ENCODE assay signal across 8 cellular contexts in the genomic region with DNA sequence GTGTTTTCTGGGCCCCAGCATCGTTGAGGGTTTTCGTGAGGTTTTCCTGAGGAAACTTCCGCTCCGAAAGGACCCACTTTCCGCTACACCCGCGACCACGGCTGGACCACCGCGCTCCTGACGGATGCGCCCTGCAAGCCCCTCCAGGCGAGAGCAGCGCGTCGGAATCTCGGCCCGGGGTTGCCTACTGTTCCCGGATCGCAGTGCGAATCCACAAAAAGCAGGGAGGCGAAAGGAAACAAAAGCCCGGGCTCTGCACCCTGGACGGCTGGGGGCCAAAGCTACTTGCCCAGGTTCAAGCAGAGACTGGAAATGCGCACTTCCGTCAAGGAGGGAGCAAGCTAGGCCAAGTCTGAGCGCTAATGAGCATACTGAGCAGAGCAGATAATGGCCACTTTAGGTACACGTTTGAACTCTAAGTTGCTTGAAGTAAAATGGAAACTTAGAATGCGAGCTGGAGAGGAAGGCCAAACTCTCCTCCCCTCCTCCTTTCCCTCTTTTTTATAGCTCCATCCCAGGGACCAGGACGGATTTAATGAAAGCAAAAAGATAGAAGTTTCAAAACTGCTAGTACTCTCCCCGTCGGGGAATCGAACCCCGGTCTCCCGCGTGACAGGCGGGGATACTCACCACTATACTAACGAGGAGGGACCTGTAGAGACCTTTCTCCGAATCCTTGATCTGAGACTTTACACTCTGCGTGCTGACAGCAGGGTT. TPM values are rescaled to one million over a fixed set of nuclear protein-coding genes. Genes with fewer than 3 reads are reported as not detected.
A peak's percentile ranks its signal among the peaks of the same experiment; 100 is the strongest.
DNase-seq lines count a peak whose midpoint lies in the region; ATAC-seq and TF ChIP-seq lines count a peak whose summit lies in the region.

No MANE protein-coding gene starts in this region.

- POLR2A ChIA-PET in AG04450 (lab: Yijun Ruan, JAX) = interaction anchor here (0.6 to 4.4 kb wide), 13 partner anchors 11 to 102 kb away, joined by 3 to 25 read pairs (median 6); a partner anchor contains a TSS

- DNase-seq in AG04450 (ENCODE audit: low read depth, low spot score) (peak; percentile 68), NCI-H345 treated with DMSO at 0.1 percent for 48 hours (lab: John Stamatoyannopoulos, UW; ENCODE audit: unreplicated experiment) (peak; percentile 77), left lobe of liver (ENCODE audit: low spot score) (peak; percentile 91)
- peak; percentile 92 for DNase-seq in activated CD4-positive, alpha-beta T cell treated with anti-CD3 and anti-CD28 coated beads for 48 hours
- peak; percentile 90 to 94 for DNase-seq in stimulated activated CD4-positive, alpha-beta T cell treated with anti-CD3 and anti-CD28 coated beads, Interleukin-2, amount 100 ng/mL, for 24 hours

- H3K9me3 ChIP-seq in AG04450 (ENCODE audit: control insufficient read depth, insufficient read depth, low read length) = no peaks in the 10 kb centered on the region; the same call in 1 of the 2 replicates

- no peak for TF ChIP-seq CTCF in AG04450 (IDR thresholded peaks at IDR 0.05; ENCODE audit: low read depth, low read length)

- H3K27me3 ChIP-seq in AG04450 (ENCODE audit: control insufficient read depth, insufficient read depth, low read length) = no peaks in the 10 kb centered on the region

- ATAC-seq in GM18868 (IDR thresholded peaks at IDR 0.05; ENCODE audit: unreplicated experiment) = peak; percentile 34
- ATAC-seq in HG03139 (IDR thresholded peaks at IDR 0.05; ENCODE audit: unreplicated experiment) = peak; percentile 34
- peak; percentile 61 for ATAC-seq in left lobe of liver

- CTCF ChIA-PET in AG04450 (lab: Charles Lee) = interaction anchor here (1.3 to 3.6 kb wide), 4 partner anchors 26 to 103 kb away, joined by 3 to 15 read pairs (median 8); a partner anchor contains a TSS

- peak overlapping the region; percentile 87 for H3K4me3 ChIP-seq in AG04450 (ENCODE audit: low read depth, low read length)

- H3K27ac ChIP-seq in AG04450 (ENCODE audit: low read depth, low read length) (peak overlapping the region; percentile 94), cingulate gyrus (ENCODE audit: low read depth, low read length) (peak overlapping the region; percentile 96)

RNA-seq across cellular contexts. Expression of a gene that starts 11.4 kb away (rescaled TPM):
- 5.9 and 7.7 TPM in 2 replicates for polyA plus RNA-seq in AG04450 (2011; rRNA removed)
- 8.6 and 12.1 TPM in 2 replicates for polyA minus RNA-seq in AG04450 (2011; rRNA and poly(A)+ RNA removed)
- 0.68 TPM for total RNA-seq in left lobe of liver

RNA-seq across cellular contexts. Expression of a gene that starts 26.0 kb away (rescaled TPM):
- 6.1 and 7.3 TPM in 2 replicates for polyA plus RNA-seq in AG04450 (2011; rRNA removed)
- 12.2 and 17.3 TPM in 2 replicates for polyA minus RNA-seq in AG04450 (2011; rRNA and poly(A)+ RNA removed)
- 18.1 TPM for total RNA-seq in left lobe of liver

RNA-seq across cellular contexts. Expression of a gene that starts 27.3 kb away (rescaled TPM):
- polyA plus RNA-seq in AG04450 (2011; rRNA removed) = 14.0 and 18.5 TPM in 2 replicates
- polyA minus RNA-seq in AG04450 (2011; rRNA and poly(A)+ RNA removed) = 26.5 and 49.1 TPM in 2 replicates
- 18.9 TPM for total RNA-seq in left lobe of liver

RNA-seq across cellular contexts. Expression of a gene that starts 31.8 kb away (rescaled TPM):
- polyA plus RNA-seq in AG04450 (2011; rRNA removed) = 2.3 and 2.7 TPM in 2 replicates
- polyA minus RNA-seq in AG04450 (2011; rRNA and poly(A)+ RNA removed) = 2.6 and 3.0 TPM in 2 replicates
- total RNA-seq in left lobe of liver = 4.5 TPM

RNA-seq across cellular contexts. Expression of a gene that starts 45.6 kb away (rescaled TPM):
- 8.7 and 9.6 TPM in 2 replicates for polyA plus RNA-seq in AG04450 (2011; rRNA removed)
- polyA minus RNA-seq in AG04450 (2011; rRNA and poly(A)+ RNA removed) = 68.2 and 152 TPM in 2 replicates
- 3.6 TPM for total RNA-seq in left lobe of liver

Comparison
In these comparisons a context has a peak if more than half of its experiments do, and no peak if none do; other contexts are left out.
1. Peak in every context shown above with its lines: DNase-seq, ATAC-seq, H3K4me3 ChIP-seq and H3K27ac ChIP-seq.